ENCODE assay signal across 26 cellular contexts in the genomic region with DNA sequence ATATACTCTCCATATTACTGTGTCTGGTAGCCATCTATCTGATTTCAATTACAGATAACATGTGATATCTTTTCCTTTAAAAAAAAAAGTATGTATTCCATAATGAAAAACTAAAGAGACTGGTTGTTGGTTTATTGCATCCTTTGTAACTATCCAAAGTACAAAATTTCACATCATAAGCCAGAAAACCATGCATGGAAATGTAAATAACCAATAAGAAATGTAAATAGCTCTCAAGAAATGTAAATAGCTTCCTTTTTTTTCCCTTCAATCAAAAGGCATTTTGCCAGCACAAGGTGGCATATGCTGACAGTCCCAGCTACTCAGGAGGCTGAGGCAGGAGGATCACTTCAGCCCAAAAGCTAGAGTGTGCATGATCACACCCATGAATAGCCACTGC.
"Had no signal": no experiment of that assay in that cellular context is flagged by ENCODE, and none has a peak within 500 bp of the region (broad histone marks: within the 10 kb centered on the region; RNA-seq: fewer than 3 reads in every experiment).

No MANE protein-coding gene starts in this region.

- ATAC-seq: activated CD8-positive, alpha-beta memory T cell treated with anti-CD3 and anti-CD28 coated beads, Interleukin-2, amount 10 ng/mL, durations not matched to agents 7 days and 5 days; activated naive CD8-positive, alpha-beta T cell treated with anti-CD3 and anti-CD28 coated beads, Interleukin-2, amount 50 U/mL, for 24 hours had no signal

- H3K4me1 Mint-ChIP-seq: brain had no signal

- H3K27me3 Mint-ChIP-seq: activated CD4-positive, alpha-beta memory T cell treated with anti-CD3 and anti-CD28 coated beads, Interleukin-2, amount 10 ng/mL, durations not matched to agents 7 days and 5 days; activated CD8-positive, alpha-beta memory T cell treated with anti-CD3 and anti-CD28 coated beads, Interleukin-2, amount 10 ng/mL, durations not matched to agents 7 days and 5 days; activated naive CD4-positive, alpha-beta T cell treated with anti-CD3 and anti-CD28 coated beads, Interleukin-2, amount 10 ng/mL, durations not matched to agents 7 days and 5 days; activated naive CD8-positive, alpha-beta T cell; activated naive CD8-positive, alpha-beta T cell treated with anti-CD3 and anti-CD28 coated beads, Interleukin-2, amount 50 U/mL, for 24 hours; brain had no signal

- H3K4me2 ChIP-seq: KMS-11 had no signal

- H3K4me1 ChIP-seq: SJCRH30 had no signal

- H3K9me3 Mint-ChIP-seq: activated CD4-positive, alpha-beta memory T cell treated with anti-CD3 and anti-CD28 coated beads, Interleukin-2, amount 10 ng/mL, durations not matched to agents 7 days and 5 days; activated naive CD4-positive, alpha-beta T cell treated with anti-CD3 and anti-CD28 coated beads, Interleukin-2, amount 10 ng/mL, durations not matched to agents 7 days and 5 days; activated naive CD8-positive, alpha-beta T cell treated with anti-CD3 and anti-CD28 coated beads, Interleukin-2, amount 50 U/mL, for 24 hours; brain had no signal

- H3K27me3 ChIP-seq: SJCRH30 had no signal

- H3K27ac ChIP-seq: KMS-11, SJCRH30, SK-N-MC, WERI-Rb-1 had no signal

- DNase-seq: activated CD4-positive, alpha-beta memory T cell treated with anti-CD3 and anti-CD28 coated beads, Interleukin-2, amount 10 ng/mL, durations not matched to agents 7 days and 5 days; activated CD4-positive, alpha-beta T cell treated with anti-CD3 and anti-CD28 coated beads for 1 hour; activated CD4-positive, alpha-beta T cell treated with anti-CD3 and anti-CD28 coated beads for 48 hours; activated CD4-positive, CD25-positive, alpha-beta regulatory T cell; activated CD8-positive, alpha-beta memory T cell treated with anti-CD3 and anti-CD28 coated beads for 24 hours; activated CD8-positive, alpha-beta memory T cell treated with anti-CD3 and anti-CD28 coated beads, Interleukin-2, amount 10 ng/mL, durations not matched to agents 7 days and 5 days; activated CD8-positive, alpha-beta memory T cell treated with anti-CD3 and anti-CD28 coated beads, Interleukin-2, amount 50 U/mL, for 48 hours; activated effector memory CD4-positive, alpha-beta T cell treated with Interleukin-2 at 50 U/mL for 16 hours; activated naive CD4-positive, alpha-beta T cell treated with anti-CD3 and anti-CD28 coated beads, Interleukin-2, amount 10 ng/mL, durations not matched to agents 7 days and 5 days; activated naive CD8-positive, alpha-beta T cell treated with anti-CD3 and anti-CD28 coated beads, Interleukin-2, amount 50 U/mL, for 24 hours; activated T-cell treated with anti-CD3 and anti-CD28 coated beads, Interleukin-2, amount 50 U/mL, for 48 hours; anterior cingulate cortex; central memory CD4-positive, alpha-beta T cell; NCI-H1092 treated with DMSO at 0.1 percent for 48 hours; NCI-H1417; NCI-H187 treated with DMSO at 0.1 percent for 48 hours; NCI-H345; NCI-H524 treated with DMSO at 0.1 percent for 48 hours; Right ventricle myocardium superior; SJCRH30; T1000; WERI-Rb-1 had no signal

- H3K4me3 Mint-ChIP-seq: activated CD4-positive, alpha-beta memory T cell treated with anti-CD3 and anti-CD28 coated beads, Interleukin-2, amount 10 ng/mL, durations not matched to agents 7 days and 5 days; activated CD8-positive, alpha-beta memory T cell treated with anti-CD3 and anti-CD28 coated beads, Interleukin-2, amount 10 ng/mL, durations not matched to agents 7 days and 5 days; activated naive CD4-positive, alpha-beta T cell treated with anti-CD3 and anti-CD28 coated beads, Interleukin-2, amount 10 ng/mL, durations not matched to agents 7 days and 5 days; activated naive CD8-positive, alpha-beta T cell; activated naive CD8-positive, alpha-beta T cell treated with anti-CD3 and anti-CD28 coated beads, Interleukin-2, amount 50 U/mL, for 24 hours; brain had no signal

- H3K9ac ChIP-seq: KMS-11 had no signal

- H3K27ac Mint-ChIP-seq: activated CD4-positive, alpha-beta memory T cell treated with anti-CD3 and anti-CD28 coated beads, Interleukin-2, amount 10 ng/mL, durations not matched to agents 7 days and 5 days; activated CD8-positive, alpha-beta memory T cell treated with anti-CD3 and anti-CD28 coated beads, Interleukin-2, amount 10 ng/mL, durations not matched to agents 7 days and 5 days; activated naive CD4-positive, alpha-beta T cell treated with anti-CD3 and anti-CD28 coated beads, Interleukin-2, amount 10 ng/mL, durations not matched to agents 7 days and 5 days; activated naive CD8-positive, alpha-beta T cell; activated naive CD8-positive, alpha-beta T cell treated with anti-CD3 and anti-CD28 coated beads, Interleukin-2, amount 50 U/mL, for 24 hours; brain had no signal

- H3K4me3 ChIP-seq: SJCRH30, SK-N-MC had no signal

- H3K9me3 ChIP-seq: SJCRH30 had no signal
